In genomic region chr7:28564755-28565374, GRCh38 we compare ENCODE assay signal across 26 cellular contexts.
"Had no signal": no experiment of that assay in that cellular context is flagged by ENCODE, and none has a peak within 500 bp of the region (broad histone marks: within the 10 kb centered on the region; RNA-seq: fewer than 3 reads in every experiment).

No MANE protein-coding gene starts in this region.

- H3K36me3 ChIP-seq: ascending aorta, brain microvascular endothelial cell, left lung, lower lobe of right lung, neural progenitor cell, transverse colon had no signal

- H3K36me3 Mint-ChIP-seq: activated naive CD4-positive, alpha-beta T cell treated with anti-CD3 and anti-CD28 coated beads, Interleukin-2, amount 10 ng/mL, durations not matched to agents 7 days and 5 days; activated naive CD8-positive, alpha-beta T cell treated with anti-CD3 and anti-CD28 coated beads, Interleukin-2, amount 10 ng/mL, durations not matched to agents 7 days and 5 days; naive thymus-derived CD8-positive, alpha-beta T cell; neural progenitor cell had no signal

- H3K4me1 ChIP-seq: ascending aorta, left lung, lower lobe of right lung, neural progenitor cell, transverse colon had no signal

- H3K4me1 Mint-ChIP-seq: activated naive CD4-positive, alpha-beta T cell treated with anti-CD3 and anti-CD28 coated beads, Interleukin-2, amount 10 ng/mL, durations not matched to agents 7 days and 5 days; neural progenitor cell had no signal

- H3K27ac Mint-ChIP-seq: activated naive CD4-positive, alpha-beta T cell treated with anti-CD3 and anti-CD28 coated beads, Interleukin-2, amount 10 ng/mL, durations not matched to agents 7 days and 5 days; activated naive CD8-positive, alpha-beta T cell treated with anti-CD3 and anti-CD28 coated beads, Interleukin-2, amount 10 ng/mL, durations not matched to agents 7 days and 5 days; effector memory CD8-positive, alpha-beta T cell; naive thymus-derived CD8-positive, alpha-beta T cell; neural progenitor cell; T-helper 1 cell treated with Interleukin-12 subunit alpha and Interleukin-12 subunit beta and Interleukin-4 antibody, amounts not matched to agents 30 μg/mL and 1 μg/mL, for 36 hours had no signal

- H3K9me3 ChIP-seq: ascending aorta, left lung, lower lobe of right lung, transverse colon had no signal

- DNase-seq: activated CD4-positive, alpha-beta T cell treated with anti-CD3 and anti-CD28 coated beads for 48 hours; activated CD4-positive, alpha-beta T cell treated with anti-CD3 and anti-CD28 coated beads, Interleukin-2, amount 50 U/mL, for 48 hours; activated CD8-positive, alpha-beta memory T cell treated with anti-CD3 and anti-CD28 coated beads for 24 hours; activated effector memory CD4-positive, alpha-beta T cell treated with Interleukin-2 at 50 U/mL for 16 hours; activated naive CD4-positive, alpha-beta T cell treated with anti-CD3 and anti-CD28 coated beads, Interleukin-2, amount 10 ng/mL, durations not matched to agents 7 days and 5 days; activated naive CD8-positive, alpha-beta T cell treated with anti-CD3 and anti-CD28 coated beads, Interleukin-2, amount 10 ng/mL, durations not matched to agents 7 days and 5 days; brain microvascular endothelial cell; cortex of kidney; effector memory CD8-positive, alpha-beta T cell; erythroblast; foreskin melanocyte; left lung; lower lobe of right lung; mesenchymal stem cell; naive thymus-derived CD8-positive, alpha-beta T cell; posterior cingulate gyrus; right cardiac atrium; stimulated activated CD4-positive, alpha-beta T cell treated with anti-CD3 and anti-CD28 coated beads, Interleukin-15, amount 100 ng/mL, for 24 hours; stimulated activated CD4-positive, alpha-beta T cell treated with anti-CD3 and anti-CD28 coated beads, Interleukin-2, amount 100 ng/mL, for 24 hours; stimulated activated naive CD4-positive, alpha-beta T cell; T-helper 9 cell; transverse colon had no signal

- H3K27ac ChIP-seq: ascending aorta, brain microvascular endothelial cell, left lung, lower lobe of right lung, neural progenitor cell, transverse colon, VCaP had no signal

- H3K9me3 Mint-ChIP-seq: activated naive CD8-positive, alpha-beta T cell treated with anti-CD3 and anti-CD28 coated beads, Interleukin-2, amount 10 ng/mL, durations not matched to agents 7 days and 5 days; T-helper 1 cell treated with Interleukin-12 subunit alpha and Interleukin-12 subunit beta and Interleukin-4 antibody, amounts not matched to agents 30 μg/mL and 1 μg/mL, for 36 hours had no signal

- H3K27me3 ChIP-seq: ascending aorta, brain microvascular endothelial cell, left lung, neural progenitor cell had no signal

- H3K4me3 Mint-ChIP-seq: activated naive CD4-positive, alpha-beta T cell treated with anti-CD3 and anti-CD28 coated beads, Interleukin-2, amount 10 ng/mL, durations not matched to agents 7 days and 5 days; activated naive CD8-positive, alpha-beta T cell treated with anti-CD3 and anti-CD28 coated beads, Interleukin-2, amount 10 ng/mL, durations not matched to agents 7 days and 5 days; effector memory CD8-positive, alpha-beta T cell; naive thymus-derived CD8-positive, alpha-beta T cell; neural progenitor cell; T-helper 1 cell treated with Interleukin-12 subunit alpha and Interleukin-12 subunit beta and Interleukin-4 antibody, amounts not matched to agents 30 μg/mL and 1 μg/mL, for 36 hours had no signal

- H3K4me3 ChIP-seq: ascending aorta, left lung, lower lobe of right lung, neural progenitor cell, transverse colon had no signal

- H3K27me3 Mint-ChIP-seq: activated naive CD4-positive, alpha-beta T cell treated with anti-CD3 and anti-CD28 coated beads, Interleukin-2, amount 10 ng/mL, durations not matched to agents 7 days and 5 days had no signal
